ENCODE assay signal across 9 cellular contexts in genomic region chr19:1081301-1082164, GRCh38. TPM values are rescaled to one million over a fixed set of nuclear protein-coding genes. Genes with fewer than 3 reads are reported as not detected.
A peak's percentile ranks its signal among the peaks of the same experiment; 100 is the strongest.
DNase-seq lines count a peak whose midpoint lies in the region; ATAC-seq and TF ChIP-seq lines count a peak whose summit lies in the region.
"Had no signal": no experiment of that assay in that cellular context is flagged by ENCODE, and none has a peak within 500 bp of the region (broad histone marks: within the 10 kb centered on the region; RNA-seq: fewer than 3 reads in every experiment).

No MANE protein-coding gene starts in this region.

- no peaks in the 10 kb centered on the region for H3K27me3 Mint-ChIP-seq in stimulated activated memory B cell treated with anti-CD40 and anti-IgM and Interleukin-4, amounts not matched to agents 10 μg/mL and 1 μg/mL and 100 μg/mL, for 72 hours
- H3K27me3 Mint-ChIP-seq: naive B cell had no signal

- H3K4me3 Mint-ChIP-seq in stimulated activated memory B cell treated with anti-CD40 and anti-IgM and Interleukin-4, amounts not matched to agents 10 μg/mL and 1 μg/mL and 100 μg/mL, for 72 hours = no peak overlapping the region

- H3K9me3 Mint-ChIP-seq in stimulated activated memory B cell treated with anti-CD40 and anti-IgM and Interleukin-4, amounts not matched to agents 10 μg/mL and 1 μg/mL and 100 μg/mL, for 72 hours = no peaks in the 10 kb centered on the region
- H3K9me3 Mint-ChIP-seq: naive B cell had no signal

- H3K27ac Mint-ChIP-seq in stimulated activated memory B cell treated with anti-CD40 and anti-IgM and Interleukin-4, amounts not matched to agents 10 μg/mL and 1 μg/mL and 100 μg/mL, for 72 hours = peak overlapping the region; percentile 64

- no peak for TF ChIP-seq CTCF in epithelial cell of proximal tubule (conservative IDR thresholded peaks at IDR 0.05; ENCODE audit: low read depth, low read length)

- H3K4me3 ChIP-seq in epithelial cell of proximal tubule (ENCODE audit: low read depth, low read length) = peak overlapping the region; percentile 24
- H3K4me3 ChIP-seq: BLaER1 treated with 17β-estradiol and CSF1 and Interleukin-3, amounts not matched to agents 10 nM and 100 nM had no signal

- H3K36me3 Mint-ChIP-seq in stimulated activated memory B cell treated with anti-CD40 and anti-IgM and Interleukin-4, amounts not matched to agents 10 μg/mL and 1 μg/mL and 100 μg/mL, for 72 hours = peaks cover 64% of the 10 kb centered on the region

- no peak for ATAC-seq in stimulated activated memory B cell treated with anti-CD40 and anti-IgM and Interleukin-4, amounts not matched to agents 10 μg/mL and 1 μg/mL and 100 μg/mL, for 72 hours

- H3K4me1 Mint-ChIP-seq in stimulated activated memory B cell treated with anti-CD40 and anti-IgM and Interleukin-4, amounts not matched to agents 10 μg/mL and 1 μg/mL and 100 μg/mL, for 72 hours = peaks cover 66% of the 10 kb centered on the region

- DNase-seq in activated CD8-positive, alpha-beta memory T cell treated with anti-CD3 and anti-CD28 coated beads, Interleukin-2, amount 50 U/mL, for 4 hours = peak; percentile 16
- no peak for DNase-seq in activated CD8-positive, alpha-beta memory T cell treated with anti-CD3 and anti-CD28 coated beads, Interleukin-2, amount 50 U/mL, for 48 hours
- DNase-seq in epithelial cell of proximal tubule (ENCODE audit: low read depth) (no peak), NOMO-1 (lab: John Stamatoyannopoulos, UW; ENCODE audit: unreplicated experiment in 2 of 2) (no peak), NCI-H2107 treated with DMSO at 0.1 percent for 48 hours (lab: John Stamatoyannopoulos, UW; ENCODE audit: unreplicated experiment) (no peak)
- DNase-seq: naive B cell, NCI-H524 treated with DMSO at 0.1 percent for 48 hours had no signal

RNA-seq across cellular contexts. Expression of gene POLR2E, which starts 13.6 kb away (rescaled TPM):
- total RNA-seq in epithelial cell of proximal tubule = 248 and 349 TPM in 2 replicates

RNA-seq across cellular contexts. Expression of gene ARHGAP45, which starts 14.6 kb away (rescaled TPM):
- total RNA-seq in epithelial cell of proximal tubule = 6.2 and 6.7 TPM in 2 replicates

RNA-seq across cellular contexts. Expression of gene GPX4, which starts 22.3 kb away (rescaled TPM):
- total RNA-seq in epithelial cell of proximal tubule = 457 and 656 TPM in 2 replicates

RNA-seq across cellular contexts. Expression of gene ABCA7, which starts 41.6 kb away (rescaled TPM):
- 4.3 and 9.7 TPM in 2 replicates for total RNA-seq in epithelial cell of proximal tubule

RNA-seq across cellular contexts. Expression of gene CNN2, which starts 55.1 kb away (rescaled TPM):
- 164 and 281 TPM in 2 replicates for total RNA-seq in epithelial cell of proximal tubule
